13 cellular contexts compared by ENCODE assay signal in the genomic region with DNA sequence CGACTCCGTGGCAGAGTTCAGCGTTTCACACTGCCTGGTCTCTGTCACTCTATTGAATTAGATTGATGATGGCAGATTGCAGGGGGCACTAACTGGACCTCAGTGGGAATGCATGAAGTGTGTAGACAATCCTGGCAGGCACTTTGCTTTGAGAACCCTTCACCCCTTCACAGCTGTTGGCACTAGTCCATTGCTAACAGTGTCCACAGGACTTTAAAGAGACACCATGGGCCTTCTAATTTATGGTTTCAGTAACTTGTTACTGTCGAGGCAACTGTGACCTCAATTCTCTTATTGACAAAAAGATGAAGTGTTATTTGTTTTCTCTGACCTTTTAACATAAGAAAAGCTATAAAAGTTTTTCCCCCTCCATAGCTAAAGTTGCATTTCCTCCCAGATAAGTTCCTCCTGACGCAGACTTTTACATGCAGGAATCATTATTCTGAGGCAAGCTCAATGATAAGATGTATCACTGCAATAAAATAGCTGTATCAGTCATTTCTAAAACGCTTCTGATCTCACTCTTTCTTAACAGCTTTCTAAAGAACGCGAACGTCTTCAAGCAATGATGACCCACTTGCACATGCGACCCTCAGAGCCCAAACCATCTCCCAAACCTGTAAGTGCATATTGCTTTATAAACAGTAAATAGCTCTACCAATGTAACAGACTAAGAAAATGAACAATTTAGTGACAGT.
DNase-seq lines count a peak whose midpoint lies in the region; ATAC-seq, FAIRE-seq and TF ChIP-seq lines count a peak whose summit lies in the region.
"Had no signal": no experiment of that assay in that cellular context is flagged by ENCODE, and none has a peak within 500 bp of the region (broad histone marks: within the 10 kb centered on the region; RNA-seq: fewer than 3 reads in every experiment).

No MANE protein-coding gene starts in this region.

- no peak overlapping the region for H3K9ac ChIP-seq in endothelial cell of umbilical vein (replicated peaks; ENCODE audit: extremely low read depth, insufficient read depth, low read length)

- FAIRE-seq in endothelial cell of umbilical vein (lab: Jason Lieb, UNC) (no peak), HTR-8/SVneo (lab: Jason Lieb, UNC) (no peak)

- H3K9me3 Mint-ChIP-seq in type B pancreatic cell = no peaks in the 10 kb centered on the region
- H3K9me3 Mint-ChIP-seq: activated naive CD4-positive, alpha-beta T cell treated with anti-CD3 and anti-CD28 coated beads, Interleukin-2, amount 50 U/mL, for 24 hours; T-cell had no signal

- H3K4me3 ChIP-seq in right cardiac atrium (ENCODE audit: low read length) (peak overlapping the region; percentile 18), endothelial cell of umbilical vein (replicated peaks in 1 of 3; ENCODE audit: insufficient read depth in 1 of 3, low read depth in 1 of 3, low read length in 3 of 3) (peak overlapping the region in 1 of 3 experiments; percentile 13)

- intact Hi-C loops in right cardiac atrium (cut with DNase I) = no loop called here
- intact Hi-C loops in Right ventricle myocardium superior (cut with DNase I) = no loop called here
- intact Hi-C loops in endothelial cell of umbilical vein (cut with micrococcal nuclease) = no loop called here

- peaks cover 33% of the 10 kb centered on the region for H3K4me1 Mint-ChIP-seq in type B pancreatic cell (ENCODE audit: unreplicated experiment)
- H3K4me1 Mint-ChIP-seq: activated naive CD4-positive, alpha-beta T cell treated with anti-CD3 and anti-CD28 coated beads, Interleukin-2, amount 50 U/mL, for 24 hours; T-cell had no signal

- no peaks in the 10 kb centered on the region for H3K36me3 Mint-ChIP-seq in type B pancreatic cell
- H3K36me3 Mint-ChIP-seq: activated naive CD4-positive, alpha-beta T cell treated with anti-CD3 and anti-CD28 coated beads, Interleukin-2, amount 50 U/mL, for 24 hours; T-cell had no signal

- no peak overlapping the region for H3K27ac Mint-ChIP-seq in type B pancreatic cell
- H3K27ac Mint-ChIP-seq: activated naive CD4-positive, alpha-beta T cell treated with anti-CD3 and anti-CD28 coated beads, Interleukin-2, amount 50 U/mL, for 24 hours; T-cell had no signal

- no peaks in the 10 kb centered on the region for H3K9me1 ChIP-seq in endothelial cell of umbilical vein (replicated peaks; ENCODE audit: control insufficient read depth, extremely low read depth, insufficient read depth, low read length)

- H3K27me3 ChIP-seq in right cardiac atrium (ENCODE audit: control insufficient read depth, insufficient read depth) = no peaks in the 10 kb centered on the region
- no peaks in the 10 kb centered on the region for H3K27me3 ChIP-seq in endothelial cell of umbilical vein (ENCODE audit: control insufficient read depth in 2 of 2, insufficient read depth in 2 of 2, low read length in 2 of 2)

- WGBS in right cardiac atrium = 36% methylated on average over 10 of the region's 10 CpGs

- TF ChIP-seq POLR2A in endothelial cell of umbilical vein (IDR thresholded peaks at IDR 0.05; ENCODE audit: low read depth, low read length) = no peak

- no peaks in the 10 kb centered on the region for H4K20me1 ChIP-seq in endothelial cell of umbilical vein (replicated peaks; ENCODE audit: control insufficient read depth, extremely low read depth, insufficient read depth, low read length)

- BruUV-seq in endothelial cell of umbilical vein (replicated peaks; lab: Mats Ljungman, UMichigan) = no TSS peak

- peaks cover 2% of the 10 kb centered on the region for H3K4me1 ChIP-seq in right cardiac atrium (ENCODE audit: control insufficient read depth, insufficient read depth, low read length)
- H3K4me1 ChIP-seq in endothelial cell of umbilical vein (ENCODE audit: control insufficient read depth, extremely low read depth, insufficient read depth, low read length) = no peaks in the 10 kb centered on the region

- TF ChIP-seq CTCF in endothelial cell of umbilical vein (IDR thresholded peaks at IDR 0.05; ENCODE audit: extremely low read depth in 1 of 2, insufficient read depth in 1 of 2, low read depth in 1 of 2, low read length in 2 of 2) (no peak), type B pancreatic cell (conservative IDR thresholded peaks at IDR 0.05) (no peak)

- ATAC-seq in right cardiac atrium = peak in 1 of 2 donors; percentile 46
- no peak for ATAC-seq in Right ventricle myocardium superior (ENCODE audit: poor library complexity)
- ATAC-seq in GM19452 (IDR thresholded peaks at IDR 0.05; ENCODE audit: unreplicated experiment) = no peak
- ATAC-seq: T-cell had no signal

- POLR2A ChIA-PET in endothelial cell of umbilical vein (lab: Charles Lee) = no interaction called here

- DNase-seq in right cardiac atrium (no peak), Right ventricle myocardium superior (no peak), NCI-H69 (lab: John Stamatoyannopoulos, UW) (peak; percentile 99), endothelial cell of umbilical vein (ENCODE audit: low read depth, low spot score) (peak; percentile 21), type B pancreatic cell (ENCODE audit: extremely low spot score, unreplicated experiment) (no peak), AG08395 (ENCODE audit: low spot score) (no peak), HTR-8/SVneo (ENCODE audit: insufficient read length, low spot score) (no peak)
- DNase-seq: activated CD4-positive, CD25-positive, alpha-beta regulatory T cell treated with anti-CD3 and anti-CD28 coated beads, Interleukin-2, amount 50 U/mL, for 72 hours; caudate nucleus; posterior cingulate gyrus; T-cell had no signal

- H3K4me3 Mint-ChIP-seq in type B pancreatic cell = peak overlapping the region; percentile 42
- H3K4me3 Mint-ChIP-seq: activated naive CD4-positive, alpha-beta T cell treated with anti-CD3 and anti-CD28 coated beads, Interleukin-2, amount 50 U/mL, for 24 hours; T-cell had no signal

- dilution Hi-C loops in endothelial cell of umbilical vein (cut with MboI; ENCODE audit: extremely low pct_ligation_motif_present, low sequenced_read_pairs) = no loop called here

- no peaks in the 10 kb centered on the region for H3K9me3 ChIP-seq in right cardiac atrium (ENCODE audit: control insufficient read depth, low read length)
- H3K9me3 ChIP-seq in endothelial cell of umbilical vein (replicated peaks; ENCODE audit: control insufficient read depth, insufficient read depth, low read length) = no peaks in the 10 kb centered on the region

- no peaks in the 10 kb centered on the region for H3K79me2 ChIP-seq in endothelial cell of umbilical vein (ENCODE audit: control insufficient read depth, insufficient read depth, low read length)

- H3K27ac ChIP-seq in right cardiac atrium (ENCODE audit: low read length) (no peak overlapping the region), endothelial cell of umbilical vein (ENCODE audit: insufficient read depth, low read depth, low read length) (no peak overlapping the region)

- peak overlapping the region; percentile 61 for H3K4me2 ChIP-seq in endothelial cell of umbilical vein (ENCODE audit: insufficient read depth, low read length)

- peak overlapping the region; percentile 73 for H2AFZ ChIP-seq in endothelial cell of umbilical vein (ENCODE audit: low read depth, low read length)

- H3K27me3 Mint-ChIP-seq in type B pancreatic cell = peaks cover 37% of the 10 kb centered on the region
- H3K27me3 Mint-ChIP-seq: activated naive CD4-positive, alpha-beta T cell treated with anti-CD3 and anti-CD28 coated beads, Interleukin-2, amount 50 U/mL, for 24 hours; T-cell had no signal

- H3K36me3 ChIP-seq in endothelial cell of umbilical vein (ENCODE audit: control insufficient read depth in 2 of 2, extremely low read depth in 1 of 2, insufficient read depth in 2 of 2, low read length in 2 of 2) = no peaks in the 10 kb centered on the region

- CTCF ChIA-PET in endothelial cell of umbilical vein (lab: Charles Lee) = interaction anchor here (0.7 to 3.8 kb wide), 9 partner anchors 9 to 1198 kb away, joined by 3 to 13 read pairs (median 5); no protein-coding TSS in a partner anchor

TF ChIP-seq in endothelial cell of umbilical vein, 7 proteins besides CTCF, POLR2A, EP300 and RAD21:
- no peak for TF ChIP-seq POLR2AphosphoS5 (IDR thresholded peaks at IDR 0.05; ENCODE audit: insufficient read depth, low read depth, low read length)

Comparison
In these comparisons a context has a peak if more than half of its experiments do, and no peak if none do; other contexts are left out.
1. DNase-seq: peak in NCI-H69 (single experiment) and endothelial cell of umbilical vein (single experiment); none in right cardiac atrium (0 of 3), Right ventricle myocardium superior (single experiment), type B pancreatic cell (single experiment), AG08395 (single experiment) and HTR-8/SVneo (single experiment).